Comparison of ENCODE assay signal across 26 cellular contexts in the genomic region with DNA sequence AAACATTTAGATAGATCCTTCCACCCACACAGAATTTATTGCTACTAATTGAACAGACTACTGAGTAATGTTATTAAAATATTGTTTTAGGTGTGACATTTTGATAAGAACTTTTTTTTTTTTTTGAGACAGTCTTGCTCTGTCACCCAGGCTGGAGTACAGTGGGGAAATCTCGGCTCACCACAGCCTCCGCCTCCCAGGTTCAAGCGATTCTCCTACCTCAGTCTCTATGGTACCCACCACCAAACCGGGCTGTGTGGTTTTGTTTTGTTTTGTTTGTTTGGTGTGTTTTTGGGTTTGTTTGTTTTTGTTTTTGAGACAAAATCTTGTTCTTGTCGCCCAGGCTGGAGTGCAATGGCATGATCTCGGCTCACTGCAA.
"Had no signal": no experiment of that assay in that cellular context is flagged by ENCODE, and none has a peak within 500 bp of the region (broad histone marks: within the 10 kb centered on the region; RNA-seq: fewer than 3 reads in every experiment).

No MANE protein-coding gene starts in this region.

- H3K4me1 ChIP-seq: ascending aorta, esophagus muscularis mucosa, foreskin keratinocyte, gastrocnemius medialis had no signal

- ATAC-seq: activated CD8-positive, alpha-beta memory T cell treated with anti-CD3 and anti-CD28 coated beads, Interleukin-2, amount 10 ng/mL, durations not matched to agents 7 days and 5 days; activated CD8-positive, alpha-beta T cell treated with anti-CD3 and anti-CD28 coated beads, Interleukin-2, amount 10 ng/mL, durations not matched to agents 7 days and 5 days; activated naive CD4-positive, alpha-beta T cell treated with anti-CD3 and anti-CD28 coated beads, Interleukin-2, amount 50 U/mL, for 72 hours; activated T-cell treated with anti-CD3 and anti-CD28 coated beads, Interleukin-2, amount 50 U/mL, for 72 hours; effector memory CD8-positive, alpha-beta T cell had no signal

- H3K36me3 ChIP-seq: ascending aorta, brain microvascular endothelial cell, esophagus muscularis mucosa, gastrocnemius medialis had no signal

- H3K27ac ChIP-seq: ascending aorta, brain microvascular endothelial cell, coronary artery, dorsolateral prefrontal cortex, esophagus muscularis mucosa, foreskin keratinocyte, gastrocnemius medialis had no signal

- FAIRE-seq: bronchial epithelial cell had no signal

- DNase-seq: activated CD4-positive, alpha-beta memory T cell treated with anti-CD3 and anti-CD28 coated beads for 36 hours; activated CD4-positive, CD25-positive, alpha-beta regulatory T cell; activated CD4-positive, CD25-positive, alpha-beta regulatory T cell treated with anti-CD3 and anti-CD28 coated beads, Interleukin-2, amount 50 U/mL, for 72 hours; activated CD8-positive, alpha-beta memory T cell treated with anti-CD3 and anti-CD28 coated beads, Interleukin-2, amount 10 ng/mL, durations not matched to agents 7 days and 5 days; activated CD8-positive, alpha-beta memory T cell treated with anti-CD3 and anti-CD28 coated beads, Interleukin-2, amount 50 U/mL, for 4 hours; activated CD8-positive, alpha-beta T cell treated with anti-CD3 and anti-CD28 coated beads, Interleukin-2, amount 10 ng/mL, durations not matched to agents 7 days and 5 days; activated gamma-delta T cell; activated naive CD4-positive, alpha-beta T cell; activated naive CD4-positive, alpha-beta T cell treated with anti-CD3 and anti-CD28 coated beads, Interleukin-2, amount 10 ng/mL, durations not matched to agents 7 days and 5 days; activated naive CD8-positive, alpha-beta T cell treated with anti-CD3 and anti-CD28 coated beads, Interleukin-2, amount 10 ng/mL, durations not matched to agents 7 days and 5 days; activated T-cell treated with anti-CD3 and anti-CD28 coated beads, Interleukin-2, amount 50 U/mL, for 1 hour; brain microvascular endothelial cell; effector CD4-positive, alpha-beta T cell; effector memory CD8-positive, alpha-beta T cell; gastrocnemius medialis; glutamatergic neuron; T-helper 1 cell; T-helper 2 cell had no signal

- H3K27me3 ChIP-seq: ascending aorta, brain microvascular endothelial cell, foreskin keratinocyte, gastrocnemius medialis had no signal

- H3K4me3 ChIP-seq: ascending aorta, coronary artery, dorsolateral prefrontal cortex, esophagus muscularis mucosa, gastrocnemius medialis had no signal

- H3K9me3 ChIP-seq: ascending aorta, esophagus muscularis mucosa, gastrocnemius medialis had no signal
